In the genomic region with DNA sequence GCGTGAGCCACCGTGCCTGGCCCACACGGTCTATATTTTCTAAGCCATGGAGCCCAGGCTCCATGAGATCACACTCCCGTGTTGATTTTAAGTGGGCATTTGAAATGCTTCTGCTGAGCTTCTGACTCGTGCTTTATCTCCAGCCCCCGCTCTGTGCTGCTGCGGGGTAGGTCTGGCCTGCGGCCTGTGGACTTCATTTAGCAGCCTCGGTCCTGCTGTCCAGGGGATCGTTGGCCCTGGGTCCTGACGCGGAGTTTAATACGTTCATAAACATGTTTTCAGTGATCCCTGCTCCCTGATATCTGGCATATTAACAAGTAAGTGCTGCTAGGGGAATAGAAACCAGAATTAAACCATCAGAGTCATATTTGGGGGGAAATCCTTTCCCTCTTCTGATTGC, we compare ENCODE assay signal across 17 cellular contexts.
"Had no signal": no experiment of that assay in that cellular context is flagged by ENCODE, and none has a peak within 500 bp of the region (broad histone marks: within the 10 kb centered on the region; RNA-seq: fewer than 3 reads in every experiment).

No MANE protein-coding gene starts in this region.

- H3K36me3 ChIP-seq: left lung, tibial artery, upper lobe of right lung, vagina had no signal

- H3K9me3 ChIP-seq: left lung, tibial artery, upper lobe of right lung, vagina had no signal

- H3K4me3 ChIP-seq: coronary artery, left lung, lung, tibial artery, upper lobe of right lung, vagina had no signal

- H3K27ac ChIP-seq: left lung, tibial artery, upper lobe of right lung had no signal

- H3K27me3 ChIP-seq: upper lobe of right lung, vagina had no signal

- DNase-seq: effector CD4-positive, alpha-beta T cell; endodermal cell; erythroblast; foreskin melanocyte; left lung; mesendoderm; naive B cell; posterior cingulate gyrus; stimulated activated CD4-positive, alpha-beta T cell treated with anti-CD3 and anti-CD28 coated beads, Interleukin-15, amount 100 ng/mL, for 24 hours; stimulated activated CD4-positive, alpha-beta T cell treated with anti-CD3 and anti-CD28 coated beads, Interleukin-1b, Interleukin-23, amount 100 ng/mL, for 48 hours; stimulated activated CD4-positive, alpha-beta T cell treated with anti-CD3 and anti-CD28 coated beads, Interleukin-4, amount 100 ng/mL, for 24 hours; tibial artery; upper lobe of right lung had no signal

- ATAC-seq: stimulated activated memory B cell treated with anti-CD40 and anti-IgM and Interleukin-4, amounts not matched to agents 10 μg/mL and 1 μg/mL and 100 μg/mL, for 72 hours had no signal
